ENCODE assay signal across 11 cellular contexts in genomic region chr1:158336413-158336812, GRCh38. TPM values are rescaled to one million over a fixed set of nuclear protein-coding genes. Genes with fewer than 3 reads are reported as not detected.
"Had no signal": no experiment of that assay in that cellular context is flagged by ENCODE, and none has a peak within 500 bp of the region (broad histone marks: within the 10 kb centered on the region; RNA-seq: fewer than 3 reads in every experiment).

No MANE protein-coding gene starts in this region.

RNA-seq across cellular contexts. Expression of gene CD1B, which starts 5.1 kb away (rescaled TPM):
- total RNA-seq: activated B cell treated with CpG ODN at 0.5 μM for 24 hours; activated naive CD8-positive, alpha-beta T cell treated with anti-CD3 and anti-CD28 coated beads, Interleukin-2, amount 10 ng/mL, durations not matched to agents 7 days and 5 days; activated T-helper 17 cell treated with anti-CD3 and anti-CD28 coated beads, Interleukin-2, amount 50 U/mL, for 72 hours; adrenal gland; cardiac septum; LHCN-M2; M059J; NCI-H460; Right ventricle myocardium superior; SJSA1; T-helper 1 cell treated with Interleukin-12 subunit alpha and Interleukin-12 subunit beta and Interleukin-4 antibody, amounts not matched to agents 30 ng/mL and 1 ng/mL, for 36 hours had no signal

RNA-seq across cellular contexts. Expression of gene CD1E, which starts 17.3 kb away (rescaled TPM):
- total RNA-seq: activated B cell treated with CpG ODN at 0.5 μM for 24 hours; activated naive CD8-positive, alpha-beta T cell treated with anti-CD3 and anti-CD28 coated beads, Interleukin-2, amount 10 ng/mL, durations not matched to agents 7 days and 5 days; activated T-helper 17 cell treated with anti-CD3 and anti-CD28 coated beads, Interleukin-2, amount 50 U/mL, for 72 hours; cardiac septum; LHCN-M2; M059J; NCI-H460; Right ventricle myocardium superior; SJSA1; T-helper 1 cell treated with Interleukin-12 subunit alpha and Interleukin-12 subunit beta and Interleukin-4 antibody, amounts not matched to agents 30 ng/mL and 1 ng/mL, for 36 hours had no signal

RNA-seq across cellular contexts. Expression of gene CD1C, which starts 46.7 kb away (rescaled TPM):
- total RNA-seq: activated naive CD8-positive, alpha-beta T cell treated with anti-CD3 and anti-CD28 coated beads, Interleukin-2, amount 10 ng/mL, durations not matched to agents 7 days and 5 days; activated T-helper 17 cell treated with anti-CD3 and anti-CD28 coated beads, Interleukin-2, amount 50 U/mL, for 72 hours; adrenal gland; LHCN-M2; M059J; NCI-H460; SJSA1 had no signal
